8 cellular contexts compared by ENCODE assay signal in the genomic region with DNA sequence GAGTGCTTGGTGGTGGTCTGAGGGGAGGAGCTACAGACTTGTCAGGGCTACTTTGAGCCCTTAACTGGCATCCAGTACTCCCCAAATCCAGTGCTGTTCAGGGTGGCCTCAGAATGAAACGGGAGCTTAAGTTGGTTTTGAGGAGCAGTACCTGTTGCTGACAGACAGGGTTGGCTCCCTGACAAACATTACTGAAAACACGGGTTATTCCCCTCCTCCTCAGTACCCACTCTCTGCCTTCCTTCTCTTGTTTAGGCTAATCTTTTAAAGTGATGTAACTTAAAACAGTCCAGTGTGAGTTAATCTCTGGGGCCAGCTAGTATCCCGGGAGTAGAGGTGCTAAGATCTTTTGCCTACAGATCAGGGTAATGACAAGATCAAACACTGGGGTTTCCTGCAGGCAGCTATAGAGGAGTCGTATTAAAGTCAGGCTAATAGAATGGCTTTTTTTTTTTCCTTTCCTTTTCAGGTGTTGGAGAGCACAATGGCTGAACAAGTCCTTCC. TPM values are rescaled to one million over a fixed set of nuclear protein-coding genes. Genes with fewer than 3 reads are reported as not detected.
DNase-seq lines count a peak whose midpoint lies in the region; ATAC-seq, FAIRE-seq and TF ChIP-seq lines count a peak whose summit lies in the region.

No MANE protein-coding gene starts in this region.

- peaks cover 0 to 3% (median 0%) of the 10 kb centered on the region in 7 donors for H3K9me3 Mint-ChIP-seq in CD4-positive, CD25-positive, alpha-beta regulatory T cell

- peak; percentile 0 to 42 (median 24) for TF ChIP-seq CTCF in Peyer's patch (IDR thresholded peaks at IDR 0.05)
- no peak for TF ChIP-seq CTCF in smooth muscle cell (IDR thresholded peaks at IDR 0.05; ENCODE audit: borderline replicate concordance, insufficient read depth, poor library complexity, severe bottlenecking)

- H3K36me3 ChIP-seq in CD4-positive, CD25-positive, alpha-beta regulatory T cell (ENCODE audit: control insufficient read depth, insufficient read depth, low read length): peaks cover 58% of the 10 kb centered on the region
- H3K36me3 ChIP-seq in Peyer's patch: peaks cover 0 to 23% (median 0%) of the 10 kb centered on the region in 3 donors
- H3K36me3 ChIP-seq in ectodermal cell (ENCODE audit: control insufficient read depth, insufficient read depth, low read length): peaks cover 3% of the 10 kb centered on the region
- H3K36me3 ChIP-seq in smooth muscle cell (ENCODE audit: low read depth): peaks cover 6% of the 10 kb centered on the region

- peaks cover 5% of the 10 kb centered on the region for H3K27me3 Mint-ChIP-seq in CD4-positive, CD25-positive, alpha-beta regulatory T cell

- peak overlapping the region; percentile 92 to 98 (median 96) for H3K4me3 Mint-ChIP-seq in CD4-positive, CD25-positive, alpha-beta regulatory T cell

- no peaks in the 10 kb centered on the region for H3K27me3 ChIP-seq in CD4-positive, CD25-positive, alpha-beta regulatory T cell (ENCODE audit: control insufficient read depth, insufficient read depth, low read length)
- no peaks in the 10 kb centered on the region for H3K27me3 ChIP-seq in Peyer's patch
- peaks cover 18% of the 10 kb centered on the region for H3K27me3 ChIP-seq in ectodermal cell (ENCODE audit: control insufficient read depth, insufficient read depth, low read length, poor library complexity, severe bottlenecking)
- H3K27me3 ChIP-seq in smooth muscle cell (ENCODE audit: low read depth): no peaks in the 10 kb centered on the region

- H3K4me2 ChIP-seq in smooth muscle cell: peak overlapping the region; percentile 93

- H3K36me3 Mint-ChIP-seq in CD4-positive, CD25-positive, alpha-beta regulatory T cell: peaks cover 58% of the 10 kb centered on the region

- no peaks in the 10 kb centered on the region for H3F3A ChIP-seq in smooth muscle cell (ENCODE audit: low read depth)

- no peak overlapping the region for H2AFZ ChIP-seq in smooth muscle cell (ENCODE audit: low read depth)

- peaks cover 30 to 79% (median 59%) of the 10 kb centered on the region in 4 donors for H3K4me1 Mint-ChIP-seq in CD4-positive, CD25-positive, alpha-beta regulatory T cell

- no peak for FAIRE-seq in H54 (lab: Jason Lieb, UNC)

- TF ChIP-seq POLR2A in Peyer's patch (IDR thresholded peaks at IDR 0.05) (peak in 1 of 2 donors; percentile 6), H54 (IDR thresholded peaks at IDR 0.05; ENCODE audit: low read depth, low read length) (no peak)

- no peak for ATAC-seq in CD4-positive, CD25-positive, alpha-beta regulatory T cell (ENCODE audit: low read depth in 2 of 2)
- ATAC-seq in GM21423 (IDR thresholded peaks at IDR 0.05; ENCODE audit: unreplicated experiment) (peak; percentile 14), GM19023 (IDR thresholded peaks at IDR 0.05; ENCODE audit: unreplicated experiment) (no peak)

- H3K27ac ChIP-seq in CD4-positive, CD25-positive, alpha-beta regulatory T cell (ENCODE audit: insufficient read depth, low read length, poor library complexity, severe bottlenecking): peak overlapping the region; percentile 97
- H3K27ac ChIP-seq in Peyer's patch (peak overlapping the region; percentile 71 to 98 (median 96)), ectodermal cell (ENCODE audit: insufficient read depth, low read depth, low read length, poor library complexity, severe bottlenecking) (peak overlapping the region; percentile 27), smooth muscle cell (ENCODE audit: low read depth) (no peak overlapping the region)

- peak in 2 of 3 donors; percentile 54 to 68 for DNase-seq in CD4-positive, CD25-positive, alpha-beta regulatory T cell
- DNase-seq in Peyer's patch (peak in 1 of 3 donors; percentile 62), smooth muscle cell (lab: John Stamatoyannopoulos, UW; ENCODE audit: unreplicated experiment) (no peak), H54 (ENCODE audit: insufficient read length, low spot score) (no peak), superior temporal gyrus (ENCODE audit: extremely low spot score) (no peak)

- H3K79me2 ChIP-seq in smooth muscle cell (ENCODE audit: low read depth): peaks cover 44% of the 10 kb centered on the region

- no peak overlapping the region for H3K9ac ChIP-seq in smooth muscle cell (ENCODE audit: low read depth)

- peak overlapping the region; percentile 99 for H3K4me3 ChIP-seq in CD4-positive, CD25-positive, alpha-beta regulatory T cell (ENCODE audit: low read depth, low read length)
- H3K4me3 ChIP-seq in Peyer's patch: peak overlapping the region; percentile 19 to 90 (median 62)
- H3K4me3 ChIP-seq in ectodermal cell (ENCODE audit: insufficient read depth, low read depth, low read length): no peak overlapping the region
- peak overlapping the region; percentile 79 for H3K4me3 ChIP-seq in smooth muscle cell

- peaks cover 52% of the 10 kb centered on the region for H3K4me1 ChIP-seq in CD4-positive, CD25-positive, alpha-beta regulatory T cell (ENCODE audit: control insufficient read depth, insufficient read depth, low read length, poor library complexity, severe bottlenecking)
- H3K4me1 ChIP-seq in Peyer's patch (peaks cover 0 to 36% (median 16%) of the 10 kb centered on the region in 4 donors), ectodermal cell (ENCODE audit: control insufficient read depth, insufficient read depth, low read length) (peaks cover 5% of the 10 kb centered on the region), smooth muscle cell (ENCODE audit: low read depth) (peaks cover 45% of the 10 kb centered on the region)

- peak overlapping the region; percentile 89 to 99 (median 98) for H3K27ac Mint-ChIP-seq in CD4-positive, CD25-positive, alpha-beta regulatory T cell

- no peaks in the 10 kb centered on the region for H3K9me3 ChIP-seq in CD4-positive, CD25-positive, alpha-beta regulatory T cell (ENCODE audit: control insufficient read depth in 2 of 2, low read length in 2 of 2)
- H3K9me3 ChIP-seq in Peyer's patch (no peaks in the 10 kb centered on the region), ectodermal cell (ENCODE audit: control insufficient read depth, low read length) (no peaks in the 10 kb centered on the region), smooth muscle cell (replicated peaks; ENCODE audit: low read depth) (no peaks in the 10 kb centered on the region)

- WGBS in ectodermal cell, 2 experiments: 46 to 57% methylated on average over 4 of the region's 4 CpGs
- WGBS in smooth muscle cell (ENCODE audit: low lambda C conversion rate): 28% methylated on average over 4 of the region's 4 CpGs

- H4K20me1 ChIP-seq in smooth muscle cell (ENCODE audit: low read depth): peaks cover 68% of the 10 kb centered on the region

RNA-seq across cellular contexts. Expression of a gene that starts 3.7 kb away (rescaled TPM):
- total RNA-seq in CD4-positive, CD25-positive, alpha-beta regulatory T cell: 3,783 TPM
- 100 to 1,000 TPM in 2 of 4 donors, 10 to 100 TPM in 2; 70.5 to 103 (median 86.4) TPM for polyA plus RNA-seq in CD4-positive, CD25-positive, alpha-beta regulatory T cell
- 10 to 100 TPM; 19.3 to 66.8 (median 30.6) TPM for total RNA-seq in Peyer's patch
- polyA plus RNA-seq in ectodermal cell (2013, experiment 1 of 4): 6.7 TPM
- polyA plus RNA-seq in ectodermal cell (2013, experiment 2 of 4): 8.9 TPM
- 7.4 TPM for polyA plus RNA-seq in ectodermal cell (2013, experiment 3 of 4)
- 5.6 TPM for polyA plus RNA-seq in ectodermal cell (2013, experiment 4 of 4)
- 33.8 and 40.3 TPM in 2 replicates for total RNA-seq in smooth muscle cell
- polyA plus RNA-seq in smooth muscle cell: 32.2 and 45.1 TPM in 2 replicates

Comparison
In these comparisons a context has a peak if more than half of its experiments do, and no peak if none do; other contexts are left out.
1. DNase-seq: peak in CD4-positive, CD25-positive, alpha-beta regulatory T cell (2 of 3); none in smooth muscle cell (single experiment), H54 (single experiment) and superior temporal gyrus (single experiment).
2. RNA of a gene that starts 3.7 kb away (total RNA-seq): 3,783 TPM in CD4-positive, CD25-positive, alpha-beta regulatory T cell (single experiment); 19.3 to 66.8 TPM in Peyer's patch and 33.8 to 40.3 TPM in smooth muscle cell; every median in the first group is over 10 times any median in the second.